In the genomic region with DNA sequence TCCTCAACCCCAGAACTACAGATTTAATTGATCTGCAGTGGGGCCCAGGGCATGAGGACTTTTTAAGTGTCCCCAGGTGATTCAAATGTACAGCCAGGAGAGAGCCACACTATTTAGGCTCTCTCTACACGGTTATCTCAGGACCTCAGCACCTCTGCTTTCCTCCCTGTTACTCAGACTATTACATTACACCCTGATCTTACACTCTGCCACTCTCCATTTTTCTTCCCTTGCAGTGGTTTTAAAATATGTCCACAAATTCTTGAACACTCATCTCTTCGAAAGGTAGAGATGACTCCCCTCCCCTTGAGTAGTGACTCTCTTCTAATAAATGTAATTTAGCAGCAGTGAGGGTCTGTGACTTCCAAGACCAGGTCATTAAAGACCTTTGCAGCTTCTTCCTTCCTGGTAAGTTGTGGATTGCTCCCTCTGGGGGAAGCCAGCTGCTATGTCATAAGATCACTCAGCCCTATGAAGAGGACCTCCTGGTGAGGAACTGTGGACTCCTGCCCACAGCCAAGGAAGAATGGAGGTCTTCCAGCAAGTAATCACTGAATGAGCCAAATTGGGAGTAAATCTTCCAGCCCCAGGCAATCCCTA, we compare ENCODE assay signal across 9 cellular contexts.
A peak's percentile ranks its signal among the peaks of the same experiment; 100 is the strongest.
DNase-seq lines count a peak whose midpoint lies in the region; ATAC-seq and TF ChIP-seq lines count a peak whose summit lies in the region.
"Had no signal": no experiment of that assay in that cellular context is flagged by ENCODE, and none has a peak within 500 bp of the region (broad histone marks: within the 10 kb centered on the region; RNA-seq: fewer than 3 reads in every experiment).

No MANE protein-coding gene starts in this region.

- H3K27ac Mint-ChIP-seq in Caco-2 (ENCODE audit: unreplicated experiment): no peak overlapping the region
- H3K27ac Mint-ChIP-seq in activated T-helper 1 cell treated with anti-CD3 and anti-CD28 coated beads, Interleukin-12 subunit alpha, Interleukin-12 subunit beta, Interleukin-2, Interleukin-4 antibody, amounts not matched to agents 30 ng/mL and 10 ng/mL and 1 ng/mL, durations not matched to agents 14 hours and 24 hours and 36 hours: no peak overlapping the region

- no peaks in the 10 kb centered on the region for H3K9me3 Mint-ChIP-seq in Caco-2 (ENCODE audit: unreplicated experiment)
- no peaks in the 10 kb centered on the region for H3K9me3 Mint-ChIP-seq in activated T-helper 1 cell treated with anti-CD3 and anti-CD28 coated beads, Interleukin-12 subunit alpha, Interleukin-12 subunit beta, Interleukin-2, Interleukin-4 antibody, amounts not matched to agents 30 ng/mL and 10 ng/mL and 1 ng/mL, durations not matched to agents 14 hours and 24 hours and 36 hours

- H3K27me3 ChIP-seq in Caco-2 (replicated peaks; ENCODE audit: control insufficient read depth, insufficient read depth, low read length): no peaks in the 10 kb centered on the region

- H3K9me3 ChIP-seq in Caco-2: no peaks in the 10 kb centered on the region

- H3K4me3 Mint-ChIP-seq in Caco-2 (ENCODE audit: unreplicated experiment): no peak overlapping the region
- no peak overlapping the region for H3K4me3 Mint-ChIP-seq in activated T-helper 1 cell treated with anti-CD3 and anti-CD28 coated beads, Interleukin-12 subunit alpha, Interleukin-12 subunit beta, Interleukin-2, Interleukin-4 antibody, amounts not matched to agents 30 ng/mL and 10 ng/mL and 1 ng/mL, durations not matched to agents 14 hours and 24 hours and 36 hours

- peak; percentile 44 to 47 for DNase-seq in Caco-2
- DNase-seq in left cardiac atrium: no peak
- peak; percentile 26 for DNase-seq in superior temporal gyrus (ENCODE audit: extremely low spot score)
- DNase-seq in activated T-helper 1 cell treated with anti-CD3 and anti-CD28 coated beads, Interleukin-12 subunit alpha, Interleukin-12 subunit beta, Interleukin-2, Interleukin-4 antibody, amounts not matched to agents 30 ng/mL and 10 ng/mL and 1 ng/mL, durations not matched to agents 14 hours and 24 hours and 36 hours (ENCODE audit: low spot score): no peak
- no peak for DNase-seq in stimulated activated CD4-positive, alpha-beta T cell treated with anti-CD3 and anti-CD28 coated beads, Interleukin-12 subunit alpha, Interleukin-12 subunit beta, amount 100 ng/mL, for 4 hours

- no TSS peak for BruUV-seq in Caco-2 (replicated peaks; lab: Mats Ljungman, UMichigan)

- intact Hi-C loops in Caco-2 (cut with micrococcal nuclease; ENCODE audit: unreplicated experiment): loop anchor here (1.0 to 5.0 kb wide), 2 partner anchors 331 to 411 kb away; no protein-coding TSS in a partner anchor
- intact Hi-C loops in left cardiac atrium (cut with DNase I): no loop called here
- intact Hi-C loops in activated T-helper 1 cell treated with anti-CD3 and anti-CD28 coated beads, Interleukin-12 subunit alpha, Interleukin-12 subunit beta, Interleukin-2, Interleukin-4 antibody, amounts not matched to agents 30 ng/mL and 10 ng/mL and 1 ng/mL, durations not matched to agents 14 hours and 24 hours and 36 hours (cut with micrococcal nuclease): loop anchor here (1.0 to 2.0 kb wide), 3 partner anchors 324 to 413 kb away; no protein-coding TSS in a partner anchor

- H3K4me3 ChIP-seq in Caco-2 (ENCODE audit: low read depth, low read length) (no peak overlapping the region), WI38 (ENCODE audit: low read depth, low read length) (no peak overlapping the region)
- H3K4me3 ChIP-seq: SK-N-MC had no signal

- H3K36me3 ChIP-seq in Caco-2 (ENCODE audit: control insufficient read depth, insufficient read depth, low read length): no peaks in the 10 kb centered on the region

- H3K36me3 Mint-ChIP-seq in Caco-2 (ENCODE audit: insufficient read depth, unreplicated experiment): no peaks in the 10 kb centered on the region
- peaks cover 2% of the 10 kb centered on the region for H3K36me3 Mint-ChIP-seq in activated T-helper 1 cell treated with anti-CD3 and anti-CD28 coated beads, Interleukin-12 subunit alpha, Interleukin-12 subunit beta, Interleukin-2, Interleukin-4 antibody, amounts not matched to agents 30 ng/mL and 10 ng/mL and 1 ng/mL, durations not matched to agents 14 hours and 24 hours and 36 hours (ENCODE audit: low read depth)

- H3K4me1 ChIP-seq in Caco-2: 0 out of 2 replicates have a peak, but pooled peaks cover 3% of the 10 kb centered on the region

- CTCF ChIA-PET in Caco-2 (lab: Charles Lee): interaction anchor here (0.6 to 1.4 kb wide), 4 partner anchors 13 to 413 kb away, joined by 3 to 8 read pairs (median 6); no protein-coding TSS in a partner anchor

- POLR2A ChIA-PET in Caco-2 (lab: Charles Lee): interaction anchor here (1.0 kb wide), 1 partner anchor 14 kb away, joined by 4 read pairs; no protein-coding TSS in a partner anchor

- TF ChIP-seq CTCF in Caco-2 (IDR thresholded peaks at IDR 0.05; ENCODE audit: insufficient read depth in 1 of 2, low read depth in 1 of 2, low read length in 1 of 2, severe bottlenecking in 1 of 2, unreplicated experiment in 1 of 2) (peak; percentile 64 to 76), WI38 (IDR thresholded peaks at IDR 0.05; ENCODE audit: low read depth, low read length) (peak; percentile 54; the same call in 1 of the 2 replicates)

- no peaks in the 10 kb centered on the region for H3K27me3 Mint-ChIP-seq in Caco-2 (ENCODE audit: insufficient read depth, unreplicated experiment)
- H3K27me3 Mint-ChIP-seq in activated T-helper 1 cell treated with anti-CD3 and anti-CD28 coated beads, Interleukin-12 subunit alpha, Interleukin-12 subunit beta, Interleukin-2, Interleukin-4 antibody, amounts not matched to agents 30 ng/mL and 10 ng/mL and 1 ng/mL, durations not matched to agents 14 hours and 24 hours and 36 hours (ENCODE audit: insufficient read depth): peaks cover 5% of the 10 kb centered on the region

- ATAC-seq in GM19035 (IDR thresholded peaks at IDR 0.05; ENCODE audit: unreplicated experiment): peak; percentile 81
- peak; percentile 67 for ATAC-seq in HG03439 (IDR thresholded peaks at IDR 0.05; ENCODE audit: unreplicated experiment)
- peak; percentile 78 for ATAC-seq in left cardiac atrium

- peaks cover 6% of the 10 kb centered on the region for H3K4me1 Mint-ChIP-seq in Caco-2 (ENCODE audit: low read depth, unreplicated experiment)
- H3K4me1 Mint-ChIP-seq in activated T-helper 1 cell treated with anti-CD3 and anti-CD28 coated beads, Interleukin-12 subunit alpha, Interleukin-12 subunit beta, Interleukin-2, Interleukin-4 antibody, amounts not matched to agents 30 ng/mL and 10 ng/mL and 1 ng/mL, durations not matched to agents 14 hours and 24 hours and 36 hours (ENCODE audit: low read depth): peaks cover 5% of the 10 kb centered on the region

Comparison
In these comparisons a context has a peak if more than half of its experiments do, and no peak if none do; other contexts are left out.
1. DNase-seq: peak in Caco-2 (2 of 2) and superior temporal gyrus (single experiment); none in left cardiac atrium (single experiment), activated T-helper 1 cell treated with anti-CD3 and anti-CD28 coated beads, Interleukin-12 subunit alpha, Interleukin-12 subunit beta, Interleukin-2, Interleukin-4 antibody, amounts not matched to agents 30 ng/mL and 10 ng/mL and 1 ng/mL, durations not matched to agents 14 hours and 24 hours and 36 hours (single experiment) and stimulated activated CD4-positive, alpha-beta T cell treated with anti-CD3 and anti-CD28 coated beads, Interleukin-12 subunit alpha, Interleukin-12 subunit beta, amount 100 ng/mL, for 4 hours (single experiment).
2. intact Hi-C loops: an anchor here in Caco-2 (1.0 to 5.0 kb wide) and activated T-helper 1 cell treated with anti-CD3 and anti-CD28 coated beads, Interleukin-12 subunit alpha, Interleukin-12 subunit beta, Interleukin-2, Interleukin-4 antibody, amounts not matched to agents 30 ng/mL and 10 ng/mL and 1 ng/mL, durations not matched to agents 14 hours and 24 hours and 36 hours (1.0 to 2.0 kb wide); none called in left cardiac atrium.
3. Peak in every context shown above with its lines, with median percentiles within 50 percentile points of each other: ATAC-seq.